ENCODE assay signal across 10 cellular contexts in the genomic region with DNA sequence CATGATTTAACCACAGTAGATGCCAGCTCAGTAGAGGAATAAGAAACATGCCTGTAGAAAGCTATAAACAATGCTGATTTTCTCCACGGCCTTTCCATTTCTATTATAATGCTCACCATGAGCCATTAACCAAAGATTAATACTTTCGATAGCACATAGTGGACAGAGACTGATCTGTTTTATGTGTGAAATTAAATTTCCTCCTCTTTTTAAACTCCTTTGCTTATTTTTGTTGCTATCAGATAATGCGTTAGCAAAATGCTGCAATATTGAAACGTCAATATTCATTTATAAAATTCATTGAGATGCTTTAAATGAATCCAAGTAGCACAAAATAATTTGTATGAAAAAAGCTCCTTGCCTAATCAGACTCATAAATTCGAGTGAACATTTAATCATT.
"Had no signal": no experiment of that assay in that cellular context is flagged by ENCODE, and none has a peak within 500 bp of the region (broad histone marks: within the 10 kb centered on the region; RNA-seq: fewer than 3 reads in every experiment).

No MANE protein-coding gene starts in this region.

- H3K4me1 ChIP-seq: HAP-1 had no signal

- H3K27ac Mint-ChIP-seq: HFFc6, IgD-negative memory B cell had no signal

- H3K36me3 Mint-ChIP-seq: IgD-negative memory B cell had no signal

- H3K4me3 Mint-ChIP-seq: HFFc6, IgD-negative memory B cell had no signal

- H3K9ac ChIP-seq: GM23248 had no signal

- DNase-seq: GM23248, GOT3, H7, HFFc6, KG1 had no signal

- H3K36me3 ChIP-seq: HAP-1 had no signal

- FAIRE-seq: HepG2 had no signal

- H3K27ac ChIP-seq: GM23248, HL-60 had no signal

- ATAC-seq: HCT116, HepG2 had no signal

- H3K4me3 ChIP-seq: GM23248, HAP-1 had no signal

- H3K27me3 Mint-ChIP-seq: IgD-negative memory B cell had no signal

- H2AFZ ChIP-seq: GM23248 had no signal

- H3K9me3 ChIP-seq: HAP-1 had no signal
